27 cellular contexts compared by ENCODE assay signal in genomic region chr7:50806143-50806542, GRCh38.
"Had no signal": no experiment of that assay in that cellular context is flagged by ENCODE, and none has a peak within 500 bp of the region (broad histone marks: within the 10 kb centered on the region; RNA-seq: fewer than 3 reads in every experiment).

No MANE protein-coding gene starts in this region.

- H3K4me1 ChIP-seq: neural progenitor cell, prostate gland, sigmoid colon, testis, upper lobe of left lung had no signal

- H3K4me2 ChIP-seq: neural progenitor cell had no signal

- DNase-seq: dorsolateral prefrontal cortex; effector CD4-positive, alpha-beta T cell; endodermal cell; foreskin fibroblast; gastrocnemius medialis; head of caudate nucleus; kidney; midbrain; naive thymus-derived CD4-positive, alpha-beta T cell; right cardiac atrium; sigmoid colon; stimulated activated CD4-positive, alpha-beta T cell treated with anti-CD3 and anti-CD28 coated beads, Interleukin-2, amount 100 ng/mL, for 24 hours; stimulated activated CD4-positive, alpha-beta T cell treated with anti-CD3 and anti-CD28 coated beads, Interleukin-4, amount 100 ng/mL, for 24 hours; stimulated activated naive CD8-positive, alpha-beta T cell treated with anti-CD3 and anti-CD28 coated beads, Interleukin-15, Interleukin-2, amounts not matched to agents 100 U/mL and 50 U/mL, for 24 hours; substantia nigra; testis had no signal

- H3K27me3 ChIP-seq: gastrocnemius medialis, neural progenitor cell, sigmoid colon, testis, tibial artery, upper lobe of left lung had no signal

- H3K9me3 Mint-ChIP-seq: endodermal cell; memory B cell; nephron; stimulated activated memory B cell treated with anti-CD40 and anti-IgM and Interleukin-4, amounts not matched to agents 10 μg/mL and 1 μg/mL and 100 μg/mL, for 72 hours had no signal

- ATAC-seq: esophagus mucosa; gastrocnemius medialis; left lobe of liver; naive thymus-derived CD4-positive, alpha-beta T cell; right cardiac atrium; stimulated activated memory B cell treated with anti-CD40 and anti-IgM and Interleukin-4, amounts not matched to agents 10 μg/mL and 1 μg/mL and 100 μg/mL, for 72 hours had no signal

- H3K27ac ChIP-seq: dorsolateral prefrontal cortex, epithelial cell of prostate, gastrocnemius medialis, neural progenitor cell, prostate gland, sigmoid colon, testis, tibial artery, upper lobe of left lung had no signal

- H3K36me3 Mint-ChIP-seq: memory B cell; naive thymus-derived CD4-positive, alpha-beta T cell; neural progenitor cell; stimulated activated memory B cell treated with anti-CD40 and anti-IgM and Interleukin-4, amounts not matched to agents 10 μg/mL and 1 μg/mL and 100 μg/mL, for 72 hours had no signal

- H2AFZ ChIP-seq: neural progenitor cell had no signal

- H3K36me3 ChIP-seq: gastrocnemius medialis, neural progenitor cell, prostate gland, sigmoid colon, tibial artery, upper lobe of left lung had no signal

- H3K9ac ChIP-seq: neural progenitor cell had no signal

- H3K9me3 ChIP-seq: gastrocnemius medialis, prostate gland, sigmoid colon, testis, tibial artery, upper lobe of left lung had no signal

- H3K4me3 ChIP-seq: dorsolateral prefrontal cortex, gastrocnemius medialis, lung, neural progenitor cell, prostate gland, sigmoid colon, testis, tibial artery, upper lobe of left lung had no signal

- H3K4me1 Mint-ChIP-seq: endodermal cell; memory B cell; nephron; stimulated activated memory B cell treated with anti-CD40 and anti-IgM and Interleukin-4, amounts not matched to agents 10 μg/mL and 1 μg/mL and 100 μg/mL, for 72 hours had no signal

- H3K27ac Mint-ChIP-seq: endodermal cell; memory B cell; naive thymus-derived CD4-positive, alpha-beta T cell; nephron; neural progenitor cell; stimulated activated memory B cell treated with anti-CD40 and anti-IgM and Interleukin-4, amounts not matched to agents 10 μg/mL and 1 μg/mL and 100 μg/mL, for 72 hours had no signal

- H3K4me3 Mint-ChIP-seq: endodermal cell; memory B cell; naive thymus-derived CD4-positive, alpha-beta T cell; nephron; neural progenitor cell; stimulated activated memory B cell treated with anti-CD40 and anti-IgM and Interleukin-4, amounts not matched to agents 10 μg/mL and 1 μg/mL and 100 μg/mL, for 72 hours had no signal
